8 cellular contexts compared by ENCODE assay signal in genomic region chr17:31936615-31937609, GRCh38. TPM values are rescaled to one million over a fixed set of nuclear protein-coding genes. Genes with fewer than 3 reads are reported as not detected.
DNase-seq lines count a peak whose midpoint lies in the region; ATAC-seq and TF ChIP-seq lines count a peak whose summit lies in the region.
"Not testable (repeated sequence)": the region's sequence is repeated elsewhere in the genome, so short reads cannot be mapped to it uniquely, and the experiment has no call there.

Gene SUZ12, plus strand, starts transcription at chr17:31937007. Its CDS starts 240 bp downstream, at chr17:31937247.

- TF ChIP-seq POLR2A in GM15510 (IDR thresholded peaks at IDR 0.05; ENCODE audit: borderline replicate concordance, extremely low read depth, insufficient read length): peak; percentile 73
- TF ChIP-seq POLR2A in adrenal gland (IDR thresholded peaks at IDR 0.05): peak in 1 of 2 donors; percentile 61
- peak; percentile 67 for TF ChIP-seq POLR2A in transverse colon (IDR thresholded peaks at IDR 0.05)

- TF ChIP-seq EP300 in transverse colon (IDR thresholded peaks at IDR 0.05; ENCODE audit: low read depth): not testable (repeated sequence)

- H3K27me3 Mint-ChIP-seq in T-helper 1 cell treated with Interleukin-12 subunit alpha and Interleukin-12 subunit beta and Interleukin-4 antibody, amounts not matched to agents 30 μg/mL and 1 μg/mL, for 36 hours (ENCODE audit: low read depth): not testable (repeated sequence)

- 0 to 1% (median 0%) methylated on average over 26 to 89 of the region's 93 CpGs for WGBS in adrenal gland, 4 donors
- 1% methylated on average over 60 of the region's 93 CpGs; no CpG with 5 or more reads in 1 of the 2 donors for WGBS in transverse colon (ENCODE audit: low coverage in 1 of 2), 2 donors

- not testable (repeated sequence) for H3K36me3 Mint-ChIP-seq in T-helper 1 cell treated with Interleukin-12 subunit alpha and Interleukin-12 subunit beta and Interleukin-4 antibody, amounts not matched to agents 30 μg/mL and 1 μg/mL, for 36 hours (ENCODE audit: low read depth)

- DNase-seq in NCI-H1694 treated with DMSO at 0.1 percent for 48 hours (lab: John Stamatoyannopoulos, UW) (peak; percentile 88), adrenal gland (peak; percentile 75 to 89 (median 85)), left ventricle myocardium inferior (peak; percentile 84), posterior vena cava (ENCODE audit: low spot score) (peak; percentile 95), transverse colon (peak; percentile 89)

- H3K9me3 ChIP-seq in adrenal gland (replicated peaks in 1 of 3); left ventricle myocardium inferior (replicated peaks); transverse colon: not testable (repeated sequence)

- H3K9me3 Mint-ChIP-seq in T-helper 1 cell treated with Interleukin-12 subunit alpha and Interleukin-12 subunit beta and Interleukin-4 antibody, amounts not matched to agents 30 μg/mL and 1 μg/mL, for 36 hours: not testable (repeated sequence)

- in situ Hi-C loops in transverse colon (cut with MboI; ENCODE audit: low pct_ligation_motif_present in 1 of 4, low pct_unique_long_range_greater_than_20kb in 1 of 4, low sequenced_read_pairs in 3 of 4): not testable (repeated sequence)

- H3K27me3 ChIP-seq in adrenal gland; left ventricle myocardium inferior (ENCODE audit: low read depth); transverse colon: not testable (repeated sequence)

- peaks cover 14% of the 10 kb centered on the region for H3K4me1 Mint-ChIP-seq in T-helper 1 cell treated with Interleukin-12 subunit alpha and Interleukin-12 subunit beta and Interleukin-4 antibody, amounts not matched to agents 30 μg/mL and 1 μg/mL, for 36 hours (ENCODE audit: low read depth)

- not testable (repeated sequence) for H3K36me3 ChIP-seq in adrenal gland (replicated peaks in 1 of 2); left ventricle myocardium inferior; transverse colon

- H3K4me1 ChIP-seq in adrenal gland (replicated peaks in 1 of 2) (peaks cover 10 to 17% of the 10 kb centered on the region in 2 donors), left ventricle myocardium inferior (peaks cover 28% of the 10 kb centered on the region), transverse colon (peaks cover 0 to 22% (median 7%) of the 10 kb centered on the region in 4 donors)

- peak in 1 of 6 experiments; percentile 4 for TF ChIP-seq CTCF in adrenal gland (IDR thresholded peaks at IDR 0.05)
- not testable (repeated sequence) for TF ChIP-seq CTCF in left ventricle myocardium inferior (IDR thresholded peaks at IDR 0.05; ENCODE audit: borderline replicate concordance); transverse colon (IDR thresholded peaks at IDR 0.05)

- peak within 1 kb of the TSS in 4 of 5 donors; percentile 81 to 88 (median 84) for H3K27ac ChIP-seq in adrenal gland
- H3K27ac ChIP-seq in left ventricle myocardium inferior (replicated peaks): peak within 1 kb of the TSS; percentile 92
- peak within 1 kb of the TSS; percentile 93 to 96 (median 95) for H3K27ac ChIP-seq in transverse colon

- H3K4me3 ChIP-seq in adrenal gland (peak within 1 kb of the TSS; percentile 69 to 98 (median 80)), left ventricle myocardium inferior (peak within 1 kb of the TSS; percentile 82), transverse colon (peak within 1 kb of the TSS; percentile 79 to 99 (median 90))

- peak within 1 kb of the TSS; percentile 84 for H3K27ac Mint-ChIP-seq in T-helper 1 cell treated with Interleukin-12 subunit alpha and Interleukin-12 subunit beta and Interleukin-4 antibody, amounts not matched to agents 30 μg/mL and 1 μg/mL, for 36 hours

- peak; percentile 93 for ATAC-seq in HG02884 (IDR thresholded peaks at IDR 0.05; ENCODE audit: unreplicated experiment)

- intact Hi-C loops in adrenal gland (cut with DNase I); left ventricle myocardium inferior (cut with micrococcal nuclease); posterior vena cava (cut with DNase I); transverse colon (cut with DNase I; ENCODE audit: low total_unique reads): not testable (repeated sequence)

- peak within 1 kb of the TSS; percentile 83 for H3K4me3 Mint-ChIP-seq in T-helper 1 cell treated with Interleukin-12 subunit alpha and Interleukin-12 subunit beta and Interleukin-4 antibody, amounts not matched to agents 30 μg/mL and 1 μg/mL, for 36 hours

RNA-seq across cellular contexts. Expression of gene SUZ12, which starts in this region (rescaled TPM):
- total RNA-seq in adrenal gland (10 to 100 TPM; 10.3 to 24.1 (median 19.8) TPM), left ventricle myocardium inferior (12.6 TPM), posterior vena cava (10 to 100 TPM; 18.0 to 22.7 TPM), transverse colon (10 to 100 TPM in 3 of 4 donors, 1 to 10 TPM in 1; 9.2 to 19.4 (median 14.8) TPM)
- 10 to 100 TPM in 2 of 3 donors, 1 to 10 TPM in 1; 8.7 to 27.1 (median 15.8) TPM for polyA plus RNA-seq in adrenal gland

Comparison
In these comparisons a context has a peak if more than half of its experiments do, and no peak if none do; other contexts are left out.
1. Peak in every context shown above with its lines: DNase-seq, ATAC-seq, H3K4me3 ChIP-seq and H3K27ac ChIP-seq.